ENCODE assay signal across 1 cellular context in genomic region chr11:6498121-6498520, GRCh38.
TF ChIP-seq lines count a peak whose summit lies in the region.

No MANE protein-coding gene starts in this region.

TF ChIP-seq in SK-N-SH, 30 proteins besides CTCF, POLR2A, EP300 and RAD21 (continued from another document):
- TF ChIP-seq USF2 (IDR thresholded peaks at IDR 0.05; ENCODE audit: borderline replicate concordance, low read depth, low read length) (no peak), CHD2 (IDR thresholded peaks at IDR 0.05; ENCODE audit: low read length, partially characterized antibody) (no peak), TEAD4 (IDR thresholded peaks at IDR 0.05; ENCODE audit: borderline replicate concordance, insufficient read depth) (no peak), PBX3 (IDR thresholded peaks at IDR 0.05) (no peak), SMC3 (IDR thresholded peaks at IDR 0.05; ENCODE audit: low read depth, low read length) (no peak)
TF ChIP-seq in SK-N-SH: peak in this region for 0.
